18 cellular contexts compared by ENCODE assay signal in genomic region chr22:40364431-40364830, GRCh38. TPM values are rescaled to one million over a fixed set of nuclear protein-coding genes. Genes with fewer than 3 reads are reported as not detected.
DNase-seq lines count a peak whose midpoint lies in the region; ATAC-seq, FAIRE-seq and TF ChIP-seq lines count a peak whose summit lies in the region.
"Had no signal": no experiment of that assay in that cellular context is flagged by ENCODE, and none has a peak within 500 bp of the region (broad histone marks: within the 10 kb centered on the region; RNA-seq: fewer than 3 reads in every experiment).

No MANE protein-coding gene starts in this region.

- no peaks in the 10 kb centered on the region for H3K4me1 Mint-ChIP-seq in activated CD4-positive, alpha-beta T cell treated with anti-CD3 and anti-CD28 coated beads for 36 hours
- H3K4me1 Mint-ChIP-seq in activated naive CD8-positive, alpha-beta T cell treated with anti-CD3 and anti-CD28 coated beads, Interleukin-2, amount 10 ng/mL, durations not matched to agents 7 days and 5 days: peaks cover 2% of the 10 kb centered on the region
- H3K4me1 Mint-ChIP-seq in naive thymus-derived CD8-positive, alpha-beta T cell: peaks cover 0 to 14% (median 4%) of the 10 kb centered on the region in 4 donors
- H3K4me1 Mint-ChIP-seq: H9 had no signal

- H3K4me2 ChIP-seq in HepG2 (ENCODE audit: low read depth, low read length): no peak overlapping the region
- H3K4me2 ChIP-seq: BLaER1 had no signal

- no peak for TF ChIP-seq CTCF in HepG2 (CRISPR knock-in tag; IDR thresholded peaks at IDR 0.05)

- H3K4me3 ChIP-seq in HepG2 (replicated peaks in 1 of 3; ENCODE audit: insufficient read depth in 1 of 3, low read depth in 2 of 3, low read length in 3 of 3): no peak overlapping the region
- H3K4me3 ChIP-seq: BLaER1 had no signal

- peaks cover 43 to 86% of the 10 kb centered on the region in 2 experiments for H3K36me3 ChIP-seq in HepG2 (replicated peaks in 1 of 2; ENCODE audit: control insufficient read depth in 1 of 2, insufficient read depth in 2 of 2, low read length in 2 of 2)

- TF ChIP-seq POLR2A in GM12891 (IDR thresholded peaks at IDR 0.05; ENCODE audit: low read depth, low read length) (no peak), HepG2 (IDR thresholded peaks at IDR 0.05; ENCODE audit: insufficient read depth in 1 of 2, low read depth in 2 of 2, low read length in 2 of 2) (no peak)

- 100% methylated on average over 1 of the region's 1 CpG for WGBS in HepG2 (ENCODE audit: low lambda C conversion rate)

- no TSS peak for BruUV-seq in HepG2 (replicated peaks; lab: Mats Ljungman, UMichigan)

- H3K9ac ChIP-seq in HepG2 (ENCODE audit: insufficient read depth, low read depth, low read length): no peak overlapping the region
- H3K9ac ChIP-seq: BLaER1 had no signal

- H3K4me3 Mint-ChIP-seq in activated CD4-positive, alpha-beta T cell treated with anti-CD3 and anti-CD28 coated beads for 36 hours: no peak overlapping the region
- no peak overlapping the region for H3K4me3 Mint-ChIP-seq in activated naive CD8-positive, alpha-beta T cell treated with anti-CD3 and anti-CD28 coated beads, Interleukin-2, amount 10 ng/mL, durations not matched to agents 7 days and 5 days
- no peak overlapping the region for H3K4me3 Mint-ChIP-seq in naive thymus-derived CD8-positive, alpha-beta T cell
- H3K4me3 Mint-ChIP-seq: H9 had no signal

- no peaks in the 10 kb centered on the region for H3K27me3 ChIP-seq in HepG2 (ENCODE audit: control insufficient read depth in 1 of 2, insufficient read depth in 2 of 2, low read length in 2 of 2)
- H3K27me3 ChIP-seq: BLaER1 had no signal

- CTCF ChIA-PET in activated CD4-positive, alpha-beta T cell treated with anti-CD3 and anti-CD28 coated beads for 36 hours (lab: Charles Lee): interaction anchor here (0.7 kb wide), 1 partner anchor 18 kb away, joined by 3 read pairs; no protein-coding TSS in a partner anchor
- CTCF ChIA-PET in HepG2 (lab: Yijun Ruan, JAX; ENCODE audit: low intra/inter-chr PET ratio, low total read pairs): no interaction called here

- no peaks in the 10 kb centered on the region for H3K4me1 ChIP-seq in HepG2 (ENCODE audit: insufficient read depth, low read length)
- H3K4me1 ChIP-seq: Caco-2 had no signal

- intact Hi-C loops in activated CD4-positive, alpha-beta T cell treated with anti-CD3 and anti-CD28 coated beads for 36 hours (cut with DNase I, micrococcal nuclease): no loop called here
- intact Hi-C loops in HepG2 (cut with micrococcal nuclease; ENCODE audit: unreplicated experiment): no loop called here

- no peak for TF ChIP-seq RAD21 in HepG2 (CRISPR knock-in tag; IDR thresholded peaks at IDR 0.05)

- H3K27ac ChIP-seq in HepG2 (ENCODE audit: extremely low read length, insufficient read depth, low read length): no peak overlapping the region
- H3K27ac ChIP-seq: 22Rv1, BLaER1 had no signal

- no peak for ATAC-seq in activated CD4-positive, alpha-beta T cell treated with anti-CD3 and anti-CD28 coated beads for 36 hours
- no peak for ATAC-seq in activated naive CD8-positive, alpha-beta T cell treated with anti-CD3 and anti-CD28 coated beads, Interleukin-2, amount 10 ng/mL, durations not matched to agents 7 days and 5 days (ENCODE audit: low read depth)
- no peak for ATAC-seq in naive thymus-derived CD8-positive, alpha-beta T cell
- ATAC-seq in HepG2: no peak
- no peak for ATAC-seq in GM21515 (IDR thresholded peaks at IDR 0.05; ENCODE audit: unreplicated experiment)

- no peaks in the 10 kb centered on the region for H3K9me3 Mint-ChIP-seq in activated CD4-positive, alpha-beta T cell treated with anti-CD3 and anti-CD28 coated beads for 36 hours (ENCODE audit: low read depth)
- H3K9me3 Mint-ChIP-seq in activated naive CD8-positive, alpha-beta T cell treated with anti-CD3 and anti-CD28 coated beads, Interleukin-2, amount 10 ng/mL, durations not matched to agents 7 days and 5 days: no peaks in the 10 kb centered on the region
- H3K9me3 Mint-ChIP-seq in naive thymus-derived CD8-positive, alpha-beta T cell: no peaks in the 10 kb centered on the region
- H3K9me3 Mint-ChIP-seq: H9 had no signal

- H3K36me3 Mint-ChIP-seq in activated CD4-positive, alpha-beta T cell treated with anti-CD3 and anti-CD28 coated beads for 36 hours (ENCODE audit: low read depth): peaks cover 83% of the 10 kb centered on the region
- H3K36me3 Mint-ChIP-seq in activated naive CD8-positive, alpha-beta T cell treated with anti-CD3 and anti-CD28 coated beads, Interleukin-2, amount 10 ng/mL, durations not matched to agents 7 days and 5 days: peaks cover 47% of the 10 kb centered on the region
- H3K36me3 Mint-ChIP-seq in naive thymus-derived CD8-positive, alpha-beta T cell: peaks cover 17 to 98% (median 57%) of the 10 kb centered on the region in 3 donors

- peak overlapping the region; percentile 9 for H3K27ac Mint-ChIP-seq in activated CD4-positive, alpha-beta T cell treated with anti-CD3 and anti-CD28 coated beads for 36 hours
- peak overlapping the region; percentile 33 for H3K27ac Mint-ChIP-seq in activated naive CD8-positive, alpha-beta T cell treated with anti-CD3 and anti-CD28 coated beads, Interleukin-2, amount 10 ng/mL, durations not matched to agents 7 days and 5 days
- H3K27ac Mint-ChIP-seq in naive thymus-derived CD8-positive, alpha-beta T cell: peak overlapping the region in 7 of 10 donors; percentile 4 to 84 (median 22)
- H3K27ac Mint-ChIP-seq: H9 had no signal

- DNase-seq in activated CD4-positive, alpha-beta T cell treated with anti-CD3 and anti-CD28 coated beads for 36 hours: no peak
- DNase-seq in activated CD4-positive, alpha-beta T cell treated with anti-CD3 and anti-CD28 coated beads for 1 hour: no peak
- DNase-seq in GM12891 (ENCODE audit: insufficient read length, low spot score) (no peak), HepG2 (ENCODE audit: low spot score) (no peak), UCSD-AML1 (lab: John Stamatoyannopoulos, UW; ENCODE audit: unreplicated experiment) (no peak)
- no peak for DNase-seq in activated naive CD8-positive, alpha-beta T cell treated with anti-CD3 and anti-CD28 coated beads, Interleukin-2, amount 10 ng/mL, durations not matched to agents 7 days and 5 days
- DNase-seq in naive thymus-derived CD8-positive, alpha-beta T cell: no peak
- DNase-seq: Caco-2, H9, MV-4-11, NCI-H1417 treated with DMSO at 0.1 percent for 48 hours, NCI-H2029 treated with DMSO at 0.1 percent for 48 hours, NCI-H510A, NCI-H82, SIG-M5 had no signal

- TF ChIP-seq EP300 in HepG2 (IDR thresholded peaks at IDR 0.05; ENCODE audit: low read depth in 2 of 2, low read length in 2 of 2) (no peak), HepG2 (CRISPR knock-in tag; IDR thresholded peaks at IDR 0.05; ENCODE audit: borderline replicate concordance) (no peak)

- FAIRE-seq in GM12891 (lab: Jason Lieb, UNC): peak; percentile 66
- FAIRE-seq in HepG2 (lab: Jason Lieb, UNC): no peak

- POLR2A ChIA-PET in activated CD4-positive, alpha-beta T cell treated with anti-CD3 and anti-CD28 coated beads for 36 hours (lab: Charles Lee): no interaction called here
- POLR2A ChIA-PET in activated naive CD8-positive, alpha-beta T cell treated with anti-CD3 and anti-CD28 coated beads, Interleukin-2, amount 10 ng/mL, durations not matched to agents 7 days and 5 days (lab: Charles Lee): no interaction called here
- POLR2A ChIA-PET in naive thymus-derived CD8-positive, alpha-beta T cell (lab: Charles Lee): interaction anchor here (0.9 to 1.3 kb wide), 2 partner anchors 15 to 36 kb away, joined by 3 to 6 read pairs; no protein-coding TSS in a partner anchor
- POLR2A ChIA-PET in HepG2 (lab: Yijun Ruan, JAX): no interaction called here

- no peaks in the 10 kb centered on the region for H3K27me3 Mint-ChIP-seq in activated CD4-positive, alpha-beta T cell treated with anti-CD3 and anti-CD28 coated beads for 36 hours
- H3K27me3 Mint-ChIP-seq in activated naive CD8-positive, alpha-beta T cell treated with anti-CD3 and anti-CD28 coated beads, Interleukin-2, amount 10 ng/mL, durations not matched to agents 7 days and 5 days: no peaks in the 10 kb centered on the region
- H3K27me3 Mint-ChIP-seq in naive thymus-derived CD8-positive, alpha-beta T cell: no peaks in the 10 kb centered on the region

- in situ Hi-C loops in HepG2 (cut with HindIII; ENCODE audit: extremely low pct_ligation_motif_present, low pct_unique_long_range_greater_than_20kb): no loop called here

- no peaks in the 10 kb centered on the region for H3K9me3 ChIP-seq in HepG2 (ENCODE audit: low read length)
- H3K9me3 ChIP-seq: BLaER1, Caco-2 had no signal

- H4K20me1 ChIP-seq in HepG2 (ENCODE audit: insufficient read depth, low read length): no peaks in the 10 kb centered on the region

- H2AFZ ChIP-seq in HepG2 (ENCODE audit: low read length): no peak overlapping the region

- H3K79me2 ChIP-seq in HepG2 (ENCODE audit: insufficient read depth, low read length): no peaks in the 10 kb centered on the region

RNA-seq across cellular contexts. Expression of gene SGSM3, which starts 6.0 kb away (rescaled TPM):
- 10 to 100 TPM; 52.7 to 53.4 TPM for total RNA-seq in activated CD4-positive, alpha-beta T cell treated with anti-CD3 and anti-CD28 coated beads for 36 hours
- 48.9 TPM for polyA plus RNA-seq in GM12891 (2012; ENCODE audit: low read depth, missing spikeins)
- total RNA-seq in activated naive CD8-positive, alpha-beta T cell treated with anti-CD3 and anti-CD28 coated beads, Interleukin-2, amount 10 ng/mL, durations not matched to agents 7 days and 5 days: 100 to 1,000 TPM; 101 to 115 TPM
- 100 to 1,000 TPM; 117 to 118 TPM for total RNA-seq in naive thymus-derived CD8-positive, alpha-beta T cell
- polyA plus RNA-seq in naive thymus-derived CD8-positive, alpha-beta T cell: 10 to 100 TPM; 53.3 to 63.3 (median 62.0) TPM
- total RNA-seq in HepG2 (2016; rRNA removed; fragmentation: Illumina TruSeq; extraction: Trizol): 10.8 and 15.7 TPM in 2 replicates
- 12.7 and 13.4 TPM in 2 replicates for total RNA-seq in HepG2 (2016; cell fraction: cytosol; rRNA removed; fragmentation: Illumina TruSeq; extraction: Trizol; ENCODE audit: low read depth)
- 8.1 and 17.9 TPM in 2 replicates for total RNA-seq in HepG2 (2016; cell fraction: insoluble cytoplasmic fraction; rRNA removed; fragmentation: Illumina TruSeq; extraction: Trizol)
- total RNA-seq in HepG2 (2016; cell fraction: membrane; rRNA removed; fragmentation: Illumina TruSeq; extraction: Trizol): 12.6 and 12.7 TPM in 2 replicates
- total RNA-seq in HepG2 (2016; cell fraction: nucleus; rRNA removed; fragmentation: Illumina TruSeq; extraction: Trizol): 18.0 and 19.9 TPM in 2 replicates
- 23.8 and 30.6 TPM in 2 replicates for polyA plus RNA-seq in HepG2 (2011; rRNA removed)
- polyA plus RNA-seq in HepG2 (2011; cell fraction: cytosol; rRNA removed): 8.3 and 16.1 TPM in 2 replicates
- 265 and 362 TPM in 2 replicates for polyA plus RNA-seq in HepG2 (2011; cell fraction: nucleus; rRNA removed)
- 12.7 and 19.1 TPM in 2 replicates for polyA plus RNA-seq in HepG2 (2012)
- polyA plus RNA-seq in HepG2 (2016; cell fraction: cytosol; fragmentation: Illumina TruSeq; extraction: Trizol; ENCODE audit: low read depth): 5.0 and 5.7 TPM in 2 replicates
- 8.9 and 11.3 TPM in 2 replicates for polyA plus RNA-seq in HepG2 (2016; cell fraction: insoluble cytoplasmic fraction; fragmentation: Illumina TruSeq; extraction: Trizol; ENCODE audit: low read depth)
- 8.8 and 9.1 TPM in 2 replicates for polyA plus RNA-seq in HepG2 (2016; cell fraction: membrane; fragmentation: Illumina TruSeq; extraction: Trizol; ENCODE audit: low read depth)
- polyA plus RNA-seq in HepG2 (2016; cell fraction: nucleus; fragmentation: Illumina TruSeq; extraction: Trizol; ENCODE audit: insufficient read depth, low read depth): 46.2 and 59.6 TPM in 2 replicates
- polyA minus RNA-seq in HepG2 (2011; rRNA and poly(A)+ RNA removed; ENCODE audit: low replicate concordance): 20.1 and 47.7 TPM in 2 replicates
- polyA minus RNA-seq in HepG2 (2011; cell fraction: cytosol; rRNA and poly(A)+ RNA removed): 3.8 and 6.1 TPM in 2 replicates
- polyA minus RNA-seq in HepG2 (2011; cell fraction: nucleus; rRNA and poly(A)+ RNA removed): 22.9 and 34.2 TPM in 2 replicates

RNA-seq across cellular contexts. Expression of gene ADSL, which starts 18.1 kb away (rescaled TPM):
- 100 to 1,000 TPM; 125 to 172 TPM for total RNA-seq in activated CD4-positive, alpha-beta T cell treated with anti-CD3 and anti-CD28 coated beads for 36 hours
- 108 TPM for polyA plus RNA-seq in GM12891 (2012; ENCODE audit: low read depth, missing spikeins)
- total RNA-seq in activated naive CD8-positive, alpha-beta T cell treated with anti-CD3 and anti-CD28 coated beads, Interleukin-2, amount 10 ng/mL, durations not matched to agents 7 days and 5 days: 10 to 100 TPM; 83.6 to 93.9 TPM
- total RNA-seq in naive thymus-derived CD8-positive, alpha-beta T cell: 10 to 100 TPM; 63.2 to 65.6 TPM
- 100 to 1,000 TPM in 1 of 3 donors, 10 to 100 TPM in 2; 97.0 to 130 (median 100.0) TPM for polyA plus RNA-seq in naive thymus-derived CD8-positive, alpha-beta T cell
- total RNA-seq in HepG2 (2016; rRNA removed; fragmentation: Illumina TruSeq; extraction: Trizol): 174 and 246 TPM in 2 replicates
- 48.4 and 50.9 TPM in 2 replicates for total RNA-seq in HepG2 (2016; cell fraction: cytosol; rRNA removed; fragmentation: Illumina TruSeq; extraction: Trizol; ENCODE audit: low read depth)
- 170 and 259 TPM in 2 replicates for total RNA-seq in HepG2 (2016; cell fraction: insoluble cytoplasmic fraction; rRNA removed; fragmentation: Illumina TruSeq; extraction: Trizol)
- total RNA-seq in HepG2 (2016; cell fraction: membrane; rRNA removed; fragmentation: Illumina TruSeq; extraction: Trizol): 74.9 and 82.1 TPM in 2 replicates
- 104 TPM in 2 replicates for total RNA-seq in HepG2 (2016; cell fraction: nucleus; rRNA removed; fragmentation: Illumina TruSeq; extraction: Trizol)
- 123 and 126 TPM in 2 replicates for polyA plus RNA-seq in HepG2 (2011; rRNA removed)
- 146 and 165 TPM in 2 replicates for polyA plus RNA-seq in HepG2 (2011; cell fraction: cytosol; rRNA removed)
- 121 and 128 TPM in 2 replicates for polyA plus RNA-seq in HepG2 (2011; cell fraction: nucleus; rRNA removed)
- polyA plus RNA-seq in HepG2 (2012): 85.3 and 95.9 TPM in 2 replicates
- 29.4 and 31.7 TPM in 2 replicates for polyA plus RNA-seq in HepG2 (2016; cell fraction: cytosol; fragmentation: Illumina TruSeq; extraction: Trizol; ENCODE audit: low read depth)
- 192 and 202 TPM in 2 replicates for polyA plus RNA-seq in HepG2 (2016; cell fraction: insoluble cytoplasmic fraction; fragmentation: Illumina TruSeq; extraction: Trizol; ENCODE audit: low read depth)
- 40.9 and 42.5 TPM in 2 replicates for polyA plus RNA-seq in HepG2 (2016; cell fraction: membrane; fragmentation: Illumina TruSeq; extraction: Trizol; ENCODE audit: low read depth)
- polyA plus RNA-seq in HepG2 (2016; cell fraction: nucleus; fragmentation: Illumina TruSeq; extraction: Trizol; ENCODE audit: insufficient read depth, low read depth): 112 and 125 TPM in 2 replicates
- polyA minus RNA-seq in HepG2 (2011; rRNA and poly(A)+ RNA removed; ENCODE audit: low replicate concordance): 148 and 183 TPM in 2 replicates
- polyA minus RNA-seq in HepG2 (2011; cell fraction: cytosol; rRNA and poly(A)+ RNA removed): 49.9 and 55.2 TPM in 2 replicates
- 79.3 and 97.1 TPM in 2 replicates for polyA minus RNA-seq in HepG2 (2011; cell fraction: nucleus; rRNA and poly(A)+ RNA removed)
